ENCODE assay signal across 23 cellular contexts in genomic region chr9:8136477-8136876, GRCh38.
A peak's percentile ranks its signal among the peaks of the same experiment; 100 is the strongest.
DNase-seq lines count a peak whose midpoint lies in the region; ATAC-seq and TF ChIP-seq lines count a peak whose summit lies in the region.
"Had no signal": no experiment of that assay in that cellular context is flagged by ENCODE, and none has a peak within 500 bp of the region (broad histone marks: within the 10 kb centered on the region; RNA-seq: fewer than 3 reads in every experiment).

No MANE protein-coding gene starts in this region.

- H3K9me3 ChIP-seq in gastroesophageal sphincter: no peaks in the 10 kb centered on the region
- H3K9me3 ChIP-seq: heart left ventricle, psoas muscle, thyroid gland had no signal

- no peaks in the 10 kb centered on the region for H3K36me3 Mint-ChIP-seq in stimulated activated naive B cell treated with anti-CD40 and anti-IgM and Interleukin-4, amounts not matched to agents 10 μg/mL and 1 μg/mL and 100 μg/mL, for 72 hours
- H3K36me3 Mint-ChIP-seq: activated CD4-positive, alpha-beta memory T cell treated with anti-CD3 and anti-CD28 coated beads for 36 hours; CD4-positive, CD25-positive, alpha-beta regulatory T cell; mesothelial cell of epicardium had no signal

- H3K27ac ChIP-seq in gastroesophageal sphincter: no peak overlapping the region
- H3K27ac ChIP-seq: heart left ventricle, psoas muscle, RWPE1, thyroid gland had no signal

- no peak for DNase-seq in stimulated activated naive B cell treated with anti-CD40 and anti-IgM and Interleukin-4, amounts not matched to agents 10 μg/mL and 1 μg/mL and 100 μg/mL, for 72 hours
- no peak for DNase-seq in NCI-H1694 treated with DMSO at 0.1 percent for 48 hours (lab: John Stamatoyannopoulos, UW)
- no peak for DNase-seq in GM19238 (ENCODE audit: insufficient read length, low spot score)
- DNase-seq: activated CD4-positive, alpha-beta memory T cell treated with anti-CD3 and anti-CD28 coated beads for 36 hours; activated naive CD4-positive, alpha-beta T cell; activated T-cell treated with anti-CD3 and anti-CD28 coated beads for 4 hours; amniotic stem cell; CD4-positive, CD25-positive, alpha-beta regulatory T cell; DMS 273 treated with DMSO at 0.1 percent for 48 hours; heart left ventricle; NCI-H146; NCI-H2171 treated with DMSO at 0.1 percent for 48 hours; psoas muscle; stimulated activated CD4-positive, alpha-beta T cell treated with anti-CD3 and anti-CD28 coated beads, Interleukin-2, amount 100 ng/mL, for 24 hours; stimulated activated naive CD8-positive, alpha-beta T cell treated with anti-CD3 and anti-CD28 coated beads, Interleukin-15, Interleukin-2, amounts not matched to agents 100 U/mL and 50 U/mL, for 24 hours; thyroid gland had no signal

- no peak overlapping the region for H3K27ac Mint-ChIP-seq in stimulated activated naive B cell treated with anti-CD40 and anti-IgM and Interleukin-4, amounts not matched to agents 10 μg/mL and 1 μg/mL and 100 μg/mL, for 72 hours
- H3K27ac Mint-ChIP-seq: activated CD4-positive, alpha-beta memory T cell treated with anti-CD3 and anti-CD28 coated beads for 36 hours; CD4-positive, CD25-positive, alpha-beta regulatory T cell; dendritic cell treated with granulocyte-macrophage colony-stimulating factor and Interleukin-4, amounts not matched to agents 40 ng/mL and 50 ng/mL, for 4 days; mesothelial cell of epicardium had no signal

- H3K27me3 Mint-ChIP-seq in stimulated activated naive B cell treated with anti-CD40 and anti-IgM and Interleukin-4, amounts not matched to agents 10 μg/mL and 1 μg/mL and 100 μg/mL, for 72 hours: no peaks in the 10 kb centered on the region
- H3K27me3 Mint-ChIP-seq: activated CD4-positive, alpha-beta memory T cell treated with anti-CD3 and anti-CD28 coated beads for 36 hours; CD4-positive, CD25-positive, alpha-beta regulatory T cell; dendritic cell treated with granulocyte-macrophage colony-stimulating factor and Interleukin-4, amounts not matched to agents 40 ng/mL and 50 ng/mL, for 4 days had no signal

- no peaks in the 10 kb centered on the region for H3K4me1 ChIP-seq in gastroesophageal sphincter
- H3K4me1 ChIP-seq: heart left ventricle, psoas muscle, thyroid gland had no signal

- H3K9me3 Mint-ChIP-seq in stimulated activated naive B cell treated with anti-CD40 and anti-IgM and Interleukin-4, amounts not matched to agents 10 μg/mL and 1 μg/mL and 100 μg/mL, for 72 hours: no peaks in the 10 kb centered on the region
- H3K9me3 Mint-ChIP-seq: activated CD4-positive, alpha-beta memory T cell treated with anti-CD3 and anti-CD28 coated beads for 36 hours; CD4-positive, CD25-positive, alpha-beta regulatory T cell; mesothelial cell of epicardium had no signal

- peak; percentile 78 for ATAC-seq in GM19025 (IDR thresholded peaks at IDR 0.05; ENCODE audit: low read depth, unreplicated experiment)
- ATAC-seq in GM21619 (IDR thresholded peaks at IDR 0.05; ENCODE audit: unreplicated experiment): peak; percentile 80
- ATAC-seq in HG03135 (IDR thresholded peaks at IDR 0.05; ENCODE audit: unreplicated experiment): peak; percentile 87
- peak; percentile 18 to 53 for ATAC-seq in stimulated activated naive B cell treated with anti-CD40 and anti-IgM and Interleukin-4, amounts not matched to agents 10 μg/mL and 1 μg/mL and 100 μg/mL, for 72 hours (replicated peaks)
- ATAC-seq in gastroesophageal sphincter: no peak
- ATAC-seq: heart left ventricle; psoas muscle; stimulated activated naive CD8-positive, alpha-beta T cell treated with anti-CD3 and anti-CD28 coated beads, Interleukin-15, Interleukin-2, amounts not matched to agents 100 U/mL and 50 U/mL, for 24 hours had no signal

- no peak for TF ChIP-seq EP300 in gastroesophageal sphincter (IDR thresholded peaks at IDR 0.05)

- TF ChIP-seq CTCF in gastroesophageal sphincter (IDR thresholded peaks at IDR 0.05): no peak

- H3K4me3 ChIP-seq in gastroesophageal sphincter: no peak overlapping the region
- H3K4me3 ChIP-seq: heart left ventricle, psoas muscle, thyroid gland had no signal

- H3K36me3 ChIP-seq in gastroesophageal sphincter: no peaks in the 10 kb centered on the region
- H3K36me3 ChIP-seq: heart left ventricle, thyroid gland had no signal

- TF ChIP-seq POLR2A in gastroesophageal sphincter (IDR thresholded peaks at IDR 0.05): no peak

- H3K4me1 Mint-ChIP-seq in stimulated activated naive B cell treated with anti-CD40 and anti-IgM and Interleukin-4, amounts not matched to agents 10 μg/mL and 1 μg/mL and 100 μg/mL, for 72 hours: peaks cover 3 to 7% of the 10 kb centered on the region in 2 donors
- H3K4me1 Mint-ChIP-seq: mesothelial cell of epicardium had no signal

- H3K27me3 ChIP-seq in gastroesophageal sphincter: no peaks in the 10 kb centered on the region
- H3K27me3 ChIP-seq: heart left ventricle, thyroid gland had no signal

- WGBS in gastroesophageal sphincter (ENCODE audit: low coverage in 1 of 2), 2 donors: 71 to 83% methylated on average over 1 of the region's 1 CpG

- H3K4me3 Mint-ChIP-seq in stimulated activated naive B cell treated with anti-CD40 and anti-IgM and Interleukin-4, amounts not matched to agents 10 μg/mL and 1 μg/mL and 100 μg/mL, for 72 hours: no peak overlapping the region
- H3K4me3 Mint-ChIP-seq: activated CD4-positive, alpha-beta memory T cell treated with anti-CD3 and anti-CD28 coated beads for 36 hours; CD4-positive, CD25-positive, alpha-beta regulatory T cell; dendritic cell treated with granulocyte-macrophage colony-stimulating factor and Interleukin-4, amounts not matched to agents 40 ng/mL and 50 ng/mL, for 4 days; mesothelial cell of epicardium had no signal
